In genomic region chr6:46217671-46218131, GRCh38 we compare ENCODE assay signal across 8 cellular contexts. TPM values are rescaled to one million over a fixed set of nuclear protein-coding genes. Genes with fewer than 3 reads are reported as not detected.
DNase-seq lines count a peak whose midpoint lies in the region; ATAC-seq and TF ChIP-seq lines count a peak whose summit lies in the region.

No MANE protein-coding gene starts in this region.

- H3K27me3 ChIP-seq in CD4-positive, CD25-positive, alpha-beta regulatory T cell (ENCODE audit: control insufficient read depth, insufficient read depth, low read length), result no peaks in the 10 kb centered on the region
- no peaks in the 10 kb centered on the region for H3K27me3 ChIP-seq in thyroid gland

- H3K27ac Mint-ChIP-seq in CD4-positive, CD25-positive, alpha-beta regulatory T cell, result no peak overlapping the region

- peak; percentile 18 to 34 for ATAC-seq in CD4-positive, CD25-positive, alpha-beta regulatory T cell (ENCODE audit: low read depth in 2 of 2)
- ATAC-seq in GM19395 (IDR thresholded peaks at IDR 0.05; ENCODE audit: unreplicated experiment) (peak; percentile 57), HG03457 (IDR thresholded peaks at IDR 0.05; ENCODE audit: unreplicated experiment) (peak; percentile 49), HG03097 (IDR thresholded peaks at IDR 0.05; ENCODE audit: low FRiP score, unreplicated experiment) (no peak)

- no peaks in the 10 kb centered on the region for H3K9me3 ChIP-seq in CD4-positive, CD25-positive, alpha-beta regulatory T cell (ENCODE audit: control insufficient read depth in 2 of 2, low read length in 2 of 2)
- no peaks in the 10 kb centered on the region for H3K9me3 ChIP-seq in thyroid gland

- H3K36me3 ChIP-seq in CD4-positive, CD25-positive, alpha-beta regulatory T cell (ENCODE audit: control insufficient read depth, insufficient read depth, low read length), result no peaks in the 10 kb centered on the region
- H3K36me3 ChIP-seq in thyroid gland, result no peaks in the 10 kb centered on the region

- intact Hi-C loops in thyroid gland (cut with DNase I), result loop anchor here (10.0 kb wide), 1 partner anchor 123 kb away; no protein-coding TSS in a partner anchor

- peaks cover 8% of the 10 kb centered on the region for H3K27me3 Mint-ChIP-seq in CD4-positive, CD25-positive, alpha-beta regulatory T cell

- 47 to 77% methylated on average over 5 of the region's 5 CpGs for WGBS in thyroid gland, 2 donors

- H3K9me3 Mint-ChIP-seq in CD4-positive, CD25-positive, alpha-beta regulatory T cell, result peaks cover 0 to 2% (median 0%) of the 10 kb centered on the region in 7 donors

- no peak overlapping the region for H3K4me3 ChIP-seq in CD4-positive, CD25-positive, alpha-beta regulatory T cell (ENCODE audit: low read depth, low read length)
- no peak overlapping the region for H3K4me3 ChIP-seq in fibroblast of pulmonary artery (replicated peaks; ENCODE audit: low read depth, low read length)
- H3K4me3 ChIP-seq in thyroid gland (replicated peaks in 1 of 3), result no peak overlapping the region

- H3K36me3 Mint-ChIP-seq in CD4-positive, CD25-positive, alpha-beta regulatory T cell, result no peaks in the 10 kb centered on the region

- H3K4me1 Mint-ChIP-seq in CD4-positive, CD25-positive, alpha-beta regulatory T cell, result no peaks in the 10 kb centered on the region

- H3K27ac ChIP-seq in CD4-positive, CD25-positive, alpha-beta regulatory T cell (ENCODE audit: insufficient read depth, low read length, poor library complexity, severe bottlenecking), result no peak overlapping the region
- H3K27ac ChIP-seq in thyroid gland, result peak overlapping the region in 2 of 3 donors; percentile 33 to 65

- TF ChIP-seq POLR2A in thyroid gland (IDR thresholded peaks at IDR 0.05), result no peak

- H3K4me3 Mint-ChIP-seq in CD4-positive, CD25-positive, alpha-beta regulatory T cell, result no peak overlapping the region

- no peaks in the 10 kb centered on the region for H3K4me1 ChIP-seq in CD4-positive, CD25-positive, alpha-beta regulatory T cell (ENCODE audit: control insufficient read depth, insufficient read depth, low read length, poor library complexity, severe bottlenecking)
- peaks cover 7 to 8% of the 10 kb centered on the region in 2 donors for H3K4me1 ChIP-seq in thyroid gland

- no peak for TF ChIP-seq CTCF in fibroblast of pulmonary artery (IDR thresholded peaks at IDR 0.05; ENCODE audit: low read length, missing control alignments)
- TF ChIP-seq CTCF in thyroid gland (IDR thresholded peaks at IDR 0.05), result no peak

- no peak for DNase-seq in CD4-positive, CD25-positive, alpha-beta regulatory T cell
- DNase-seq in fibroblast of pulmonary artery (ENCODE audit: low read depth) (peak; percentile 44), thyroid gland (peak; percentile 49 to 70), NCI-H345 treated with DMSO at 0.1 percent for 48 hours (lab: John Stamatoyannopoulos, UW; ENCODE audit: unreplicated experiment) (no peak), NCI-H2107 treated with DMSO at 0.1 percent for 48 hours (lab: John Stamatoyannopoulos, UW; ENCODE audit: unreplicated experiment) (no peak)

RNA-seq across cellular contexts. Expression of gene ENPP5, which starts 46.9 kb away (rescaled TPM):
- total RNA-seq in CD4-positive, CD25-positive, alpha-beta regulatory T cell, result not detected
- under 1 TPM in 2 of 4 donors, not detected in 2; 0.14 to 0.20 TPM for polyA plus RNA-seq in CD4-positive, CD25-positive, alpha-beta regulatory T cell
- 100 to 1,000 TPM in 1 of 4 donors, 10 to 100 TPM in 3; 47.7 to 103 (median 57.9) TPM for total RNA-seq in thyroid gland

Comparison
In these comparisons a context has a peak if more than half of its experiments do, and no peak if none do; other contexts are left out.
1. DNase-seq: peak in fibroblast of pulmonary artery (single experiment) and thyroid gland (2 of 2); none in CD4-positive, CD25-positive, alpha-beta regulatory T cell (0 of 3), NCI-H345 treated with DMSO at 0.1 percent for 48 hours (single experiment) and NCI-H2107 treated with DMSO at 0.1 percent for 48 hours (single experiment).
2. RNA of gene ENPP5, which starts 46.9 kb away (total RNA-seq): 47.7 to 103 TPM in thyroid gland; not detected in CD4-positive, CD25-positive, alpha-beta regulatory T cell (single experiment); every median in the first group is over 10 times any median in the second.